In the genomic region with DNA sequence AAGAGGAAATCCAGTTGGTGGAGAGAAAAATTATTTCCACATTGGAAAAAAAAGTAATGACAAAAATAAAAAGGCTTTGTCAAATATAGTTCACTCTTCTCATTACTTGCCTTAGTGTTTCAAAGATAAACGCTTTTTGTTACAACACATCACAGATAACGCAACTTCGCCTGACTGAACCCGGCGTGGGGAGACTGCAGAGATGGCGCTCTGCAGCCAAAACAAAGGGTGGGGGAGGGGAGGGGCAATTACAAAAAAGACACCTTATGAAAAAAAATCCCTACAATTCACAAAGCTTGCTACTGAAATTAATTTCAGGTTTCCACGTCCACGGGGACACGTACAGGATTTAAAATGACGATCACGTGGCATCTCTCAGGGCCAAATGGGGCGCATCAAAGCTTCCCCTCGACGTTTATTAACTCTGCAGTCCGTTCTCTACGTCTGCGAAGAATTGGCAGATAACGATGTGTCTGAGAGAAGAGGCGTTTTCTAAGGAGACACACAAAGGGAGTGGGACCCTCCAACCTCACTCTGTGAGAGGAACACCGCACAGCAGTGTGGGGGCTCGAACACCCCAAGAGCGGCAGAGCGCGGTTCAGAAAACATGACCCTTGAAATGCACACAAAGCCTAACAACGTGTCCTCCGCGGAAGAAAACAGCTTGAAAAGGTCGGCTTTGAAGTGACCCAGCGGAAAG, we compare ENCODE assay signal across 8 cellular contexts. TPM values are rescaled to one million over a fixed set of nuclear protein-coding genes. Genes with fewer than 3 reads are reported as not detected.
DNase-seq lines count a peak whose midpoint lies in the region; ATAC-seq and TF ChIP-seq lines count a peak whose summit lies in the region.

No MANE protein-coding gene starts in this region.

- H4K20me1 ChIP-seq in OCI-LY3 (ENCODE audit: insufficient read depth, low read length) = 0 out of 2 replicates have a peak, but pooled peaks cover 3% of the 10 kb centered on the region

- H3K79me2 ChIP-seq in OCI-LY3 (ENCODE audit: low read length) (peaks cover 39% of the 10 kb centered on the region), parathyroid adenoma (peaks cover 10% of the 10 kb centered on the region)

- in situ Hi-C loops in Caki2 (cut with HindIII; ENCODE audit: low pct_unique_long_range_greater_than_20kb, low sequenced_read_pairs) = no loop called here

- H3K27ac ChIP-seq in OCI-LY3 (ENCODE audit: low read length) = no peak overlapping the region
- peak overlapping the region; percentile 60 for H3K27ac ChIP-seq in parathyroid adenoma
- no peak overlapping the region for H3K27ac ChIP-seq in aorta (ENCODE audit: low read depth in 1 of 2, low read length in 2 of 2)

- ATAC-seq in GM18498 (IDR thresholded peaks at IDR 0.05; ENCODE audit: unreplicated experiment) = no peak
- ATAC-seq in aorta (ENCODE audit: low FRiP score) = no peak
- ATAC-seq in HG02884 (IDR thresholded peaks at IDR 0.05; ENCODE audit: unreplicated experiment) = no peak

- 9% methylated on average over 29 of the region's 29 CpGs for WGBS in aorta, 2 donors

- TF ChIP-seq CTCF in OCI-LY3 (IDR thresholded peaks at IDR 0.05; ENCODE audit: low read depth, low read length) (no peak), epithelial cell of proximal tubule (conservative IDR thresholded peaks at IDR 0.05; ENCODE audit: low read depth, low read length) (no peak), parathyroid adenoma (IDR thresholded peaks at IDR 0.05) (no peak)

- H3K36me3 ChIP-seq in OCI-LY3 (replicated peaks; ENCODE audit: low read depth, low read length) (peaks cover 3% of the 10 kb centered on the region), parathyroid adenoma (ENCODE audit: control insufficient read depth, insufficient read depth, low read length) (no peaks in the 10 kb centered on the region), aorta (ENCODE audit: control insufficient read depth in 1 of 2, insufficient read depth in 2 of 2, low read length in 1 of 2) (no peaks in the 10 kb centered on the region)

- H3K9ac ChIP-seq in OCI-LY3 (ENCODE audit: low read length) (peak overlapping the region; percentile 85), parathyroid adenoma (no peak overlapping the region)

- H2AFZ ChIP-seq in OCI-LY3 (ENCODE audit: low read depth, low read length) (no peak overlapping the region), parathyroid adenoma (peak overlapping the region; percentile 86)

- intact Hi-C loops in aorta (cut with DNase I) = no loop called here

- H3K4me1 ChIP-seq in OCI-LY3 (ENCODE audit: low read length) (peaks cover 18% of the 10 kb centered on the region), parathyroid adenoma (peaks cover under 1% of the 10 kb centered on the region), aorta (ENCODE audit: control insufficient read depth in 1 of 2, insufficient read depth in 2 of 2, low read length in 2 of 2) (no peaks in the 10 kb centered on the region)

- H3K4me3 ChIP-seq in OCI-LY3 (ENCODE audit: low read length) (peak overlapping the region; percentile 95), epithelial cell of proximal tubule (ENCODE audit: low read depth, low read length) (peak overlapping the region; percentile 87), parathyroid adenoma (ENCODE audit: low read depth, low read length) (peak overlapping the region; percentile 64), aorta (ENCODE audit: low read length in 2 of 2) (no peak overlapping the region)

- H3K27me3 ChIP-seq in OCI-LY3 (ENCODE audit: low read depth, low read length) (peaks cover 14% of the 10 kb centered on the region; the same call in 1 of the 2 replicates), parathyroid adenoma (ENCODE audit: control insufficient read depth, insufficient read depth, low read length) (no peaks in the 10 kb centered on the region), aorta (ENCODE audit: control insufficient read depth in 1 of 2, insufficient read depth in 2 of 2, low read length in 1 of 2) (no peaks in the 10 kb centered on the region)

- H3K4me2 ChIP-seq in OCI-LY3 (ENCODE audit: low read length) = peak overlapping the region; percentile 96
- H3K4me2 ChIP-seq in parathyroid adenoma (ENCODE audit: low read length) = peak overlapping the region; percentile 82

- H3K9me3 ChIP-seq in OCI-LY3 (ENCODE audit: insufficient read depth, low read length) (no peaks in the 10 kb centered on the region), parathyroid adenoma (ENCODE audit: control insufficient read depth, low read length) (no peaks in the 10 kb centered on the region), aorta (ENCODE audit: control insufficient read depth, low read length) (no peaks in the 10 kb centered on the region)

- peak; percentile 22 for DNase-seq in Caki2 (ENCODE audit: low read depth)
- no peak for DNase-seq in epithelial cell of proximal tubule (ENCODE audit: low read depth)
- DNase-seq in NCI-H1694 (lab: John Stamatoyannopoulos, UW) = no peak
- DNase-seq in aorta = no peak

RNA-seq across cellular contexts. Expression of gene AFDN, which starts 1.5 kb away (rescaled TPM):
- total RNA-seq in Caki2 (2014; rRNA removed; shearing (Covaris generic); ENCODE audit: low replicate concordance) = 16.8 and 31.6 TPM in 2 replicates
- total RNA-seq in epithelial cell of proximal tubule (38.3 and 109 TPM in 2 replicates), aorta (10 to 100 TPM; 75.6 to 99.2 TPM)
- polyA plus RNA-seq in aorta = 10 to 100 TPM; 15.5 to 19.4 TPM

Comparison
In these comparisons a context has a peak if more than half of its experiments do, and no peak if none do; other contexts are left out.
1. H3K4me3 ChIP-seq: peak in OCI-LY3 (single experiment), epithelial cell of proximal tubule (single experiment) and parathyroid adenoma (single experiment); none in aorta (0 of 2).